In the genomic region with DNA sequence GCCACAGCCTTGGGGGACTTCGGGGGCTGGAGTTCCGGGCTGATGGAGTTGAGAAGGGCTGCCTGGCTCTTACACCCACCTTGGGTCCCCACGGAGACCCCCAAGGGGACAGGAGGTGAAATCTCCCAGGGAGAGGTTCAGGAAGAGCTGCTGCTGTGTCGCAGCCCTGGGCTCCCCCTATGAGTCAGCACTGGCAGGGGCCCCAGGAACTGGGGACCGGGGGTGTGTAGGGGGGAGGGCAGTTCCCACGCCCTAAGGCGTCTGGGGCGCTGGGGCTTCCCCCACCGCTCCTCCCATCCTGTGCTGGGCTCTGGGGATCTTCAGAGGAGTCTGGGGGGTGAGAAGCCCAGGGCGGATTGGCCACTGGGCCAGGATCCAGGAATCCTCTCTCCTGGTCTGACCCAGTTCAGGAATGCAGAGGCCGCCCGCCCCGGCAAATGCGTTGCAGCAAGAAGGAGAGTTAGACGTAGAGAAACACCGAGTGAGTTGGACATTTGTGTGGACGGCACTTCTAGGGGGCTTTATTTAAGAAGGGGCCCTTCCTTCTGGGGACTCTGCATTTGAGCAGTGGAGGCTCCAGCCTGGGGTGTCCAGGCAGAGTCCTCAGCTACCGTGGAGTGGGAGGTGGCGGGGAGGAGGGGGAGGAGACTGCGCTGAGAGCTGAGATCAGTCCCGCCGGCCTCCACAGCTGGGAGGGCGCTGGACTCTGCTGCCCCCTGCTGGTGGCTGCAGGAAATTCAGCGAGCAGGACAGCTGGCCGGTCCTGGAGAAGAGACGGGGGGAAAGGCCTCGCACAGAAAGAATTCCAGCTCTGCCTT, we compare ENCODE assay signal across 8 cellular contexts. TPM values are rescaled to one million over a fixed set of nuclear protein-coding genes. Genes with fewer than 3 reads are reported as not detected.
A peak's percentile ranks its signal among the peaks of the same experiment; 100 is the strongest.
DNase-seq lines count a peak whose midpoint lies in the region; ATAC-seq and TF ChIP-seq lines count a peak whose summit lies in the region.

No MANE protein-coding gene starts in this region.

- TF ChIP-seq CTCF in GM10266 (IDR thresholded peaks at IDR 0.05; ENCODE audit: control insufficient read depth, insufficient read depth, low read depth, missing control alignments) (peak; percentile 100), ascending aorta (IDR thresholded peaks at IDR 0.05) (peak; percentile 97 to 99 (median 97))

- H3K9me3 ChIP-seq in ascending aorta: no peaks in the 10 kb centered on the region

- H3K4me1 ChIP-seq in ascending aorta: peaks cover 5 to 8% of the 10 kb centered on the region in 2 donors

- no peaks in the 10 kb centered on the region for H3K27me3 ChIP-seq in ascending aorta

- no peaks in the 10 kb centered on the region for H3K36me3 ChIP-seq in ascending aorta

- intact Hi-C loops in ascending aorta (cut with DNase I): loop anchor here (1.0 to 5.0 kb wide), 6 partner anchors 11 to 265 kb away; a partner anchor contains a TSS

- H3K4me3 ChIP-seq in ascending aorta: peak overlapping the region; percentile 51 to 60

- peak overlapping the region; percentile 82 to 89 for H3K27ac ChIP-seq in ascending aorta

- ATAC-seq in HG02610 (IDR thresholded peaks at IDR 0.05; ENCODE audit: unreplicated experiment) (peak; percentile 74), GM18858 (IDR thresholded peaks at IDR 0.05; ENCODE audit: unreplicated experiment) (no peak)

- DNase-seq in GM10266 (ENCODE audit: extremely low spot score): peak; percentile 95
- peak; percentile 72 for DNase-seq in NCI-H1092 treated with DMSO at 0.1 percent for 48 hours (lab: John Stamatoyannopoulos, UW)
- DNase-seq in T-helper 2 cell: peak; percentile 78 to 87 (median 85)
- peak; percentile 76 to 96 for DNase-seq in ascending aorta (ENCODE audit: low spot score in 2 of 2)
- DNase-seq in hepatic stellate cell (ENCODE audit: low spot score): peak; percentile 94
- peak; percentile 96 for DNase-seq in retina

RNA-seq across cellular contexts. Expression of a gene that starts 15.0 kb away (rescaled TPM):
- total RNA-seq in ascending aorta: not detected

RNA-seq across cellular contexts. Expression of a gene that starts 44.0 kb away (rescaled TPM):
- total RNA-seq in ascending aorta: not detected

RNA-seq across cellular contexts. Expression of a gene that starts 44.1 kb away (rescaled TPM):
- 128 TPM for total RNA-seq in ascending aorta
